In the genomic region with DNA sequence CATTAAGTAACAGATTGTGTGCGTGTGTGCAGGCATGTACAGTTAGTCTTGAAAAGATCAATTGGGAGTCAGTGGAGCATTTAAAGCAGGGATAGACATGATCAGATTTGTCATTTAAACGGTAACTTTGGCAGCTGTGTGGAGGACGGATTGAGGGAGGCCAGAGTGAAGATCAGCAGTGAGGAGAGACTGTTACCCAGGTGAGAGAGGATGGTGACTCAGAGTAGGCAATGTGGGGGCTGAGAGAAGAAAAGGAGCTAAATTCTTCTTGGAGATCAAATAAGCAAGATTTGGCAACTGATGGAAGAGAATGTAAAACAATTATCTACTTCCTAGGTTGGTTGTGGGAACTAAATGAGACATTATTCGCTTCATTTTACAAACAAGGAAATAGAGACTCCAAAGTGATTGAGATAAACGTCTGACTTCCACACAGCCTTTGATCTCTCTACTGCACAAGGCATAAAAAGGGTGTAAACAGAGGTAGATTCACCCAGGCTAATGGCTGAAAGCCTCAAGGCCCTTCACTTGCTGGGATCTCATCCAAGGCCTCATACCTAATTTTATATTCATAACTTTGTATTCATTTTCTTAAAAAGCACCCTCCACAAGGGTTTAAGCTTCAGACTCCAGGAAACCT, we compare ENCODE assay signal across 17 cellular contexts.
DNase-seq lines count a peak whose midpoint lies in the region; ATAC-seq and TF ChIP-seq lines count a peak whose summit lies in the region.
"Had no signal": no experiment of that assay in that cellular context is flagged by ENCODE, and none has a peak within 500 bp of the region (broad histone marks: within the 10 kb centered on the region; RNA-seq: fewer than 3 reads in every experiment).

No MANE protein-coding gene starts in this region.

- H3K9me3 ChIP-seq in mucosa of descending colon = no peaks in the 10 kb centered on the region
- H3K9me3 ChIP-seq: BLaER1, HAP-1 had no signal

- H3K27ac ChIP-seq in foreskin keratinocyte = no peak overlapping the region
- H3K27ac ChIP-seq: 22Rv1, BLaER1 had no signal

- peak; percentile 59 for ATAC-seq in foreskin keratinocyte
- peak; percentile 75 for ATAC-seq in mucosa of descending colon
- ATAC-seq in GM19452 (IDR thresholded peaks at IDR 0.05; ENCODE audit: unreplicated experiment) = no peak
- ATAC-seq in GM19351 (IDR thresholded peaks at IDR 0.05; ENCODE audit: unreplicated experiment) = no peak
- ATAC-seq: GM12878, HepG2 had no signal

- H3K36me3 ChIP-seq in mucosa of descending colon (ENCODE audit: low read depth) = no peaks in the 10 kb centered on the region
- H3K36me3 ChIP-seq: HAP-1 had no signal

- intact Hi-C loops in mucosa of descending colon (cut with DNase I, micrococcal nuclease) = no loop called here

- no peaks in the 10 kb centered on the region for H3K27me3 ChIP-seq in foreskin keratinocyte
- H3K27me3 ChIP-seq: BLaER1 had no signal

- TF ChIP-seq CTCF in foreskin keratinocyte (conservative IDR thresholded peaks at IDR 0.05) = no peak
- TF ChIP-seq CTCF in mucosa of descending colon (IDR thresholded peaks at IDR 0.05) = no peak

- H3K4me1 ChIP-seq in foreskin keratinocyte (no peaks in the 10 kb centered on the region), mucosa of descending colon (ENCODE audit: low read depth) (peaks cover 7% of the 10 kb centered on the region)

- peak; percentile 15 for DNase-seq in NCI-H2171 treated with DMSO at 0.1 percent for 48 hours (lab: John Stamatoyannopoulos, UW)
- no peak for DNase-seq in NCI-H2171 (lab: John Stamatoyannopoulos, UW)
- DNase-seq in foreskin keratinocyte = no peak
- DNase-seq in mucosa of descending colon = peak in 1 of 3 donors; percentile 29
- no peak for DNase-seq in NOMO-1 (lab: John Stamatoyannopoulos, UW; ENCODE audit: unreplicated experiment in 2 of 2)
- DNase-seq in NCI-H1105 treated with DMSO at 0.1 percent for 48 hours (lab: John Stamatoyannopoulos, UW) = no peak
- DNase-seq: AML-193, Calu3, DMS 273 treated with DMSO at 0.1 percent for 48 hours, GOT3 had no signal

- no peak overlapping the region for H3K4me3 ChIP-seq in mucosa of descending colon
- H3K4me3 ChIP-seq: BLaER1, GM12878, HAP-1 had no signal

Comparison
In these comparisons a context has a peak if more than half of its experiments do, and no peak if none do; other contexts are left out.
1. ATAC-seq: peak in foreskin keratinocyte (single experiment) and mucosa of descending colon (single experiment); none in GM19452 (single experiment) and GM19351 (single experiment).